ENCODE assay signal across 8 cellular contexts in genomic region chr6:99613398-99613704, GRCh38. TPM values are rescaled to one million over a fixed set of nuclear protein-coding genes. Genes with fewer than 3 reads are reported as not detected.
DNase-seq lines count a peak whose midpoint lies in the region; ATAC-seq, FAIRE-seq and TF ChIP-seq lines count a peak whose summit lies in the region.

No MANE protein-coding gene starts in this region.

- H3K27ac ChIP-seq in cardiac muscle cell (no peak overlapping the region), sigmoid colon (no peak overlapping the region)

- no peaks in the 10 kb centered on the region for H3K9me3 Mint-ChIP-seq in activated CD4-positive, alpha-beta memory T cell treated with anti-CD3 and anti-CD28 coated beads for 36 hours

- no peaks in the 10 kb centered on the region for H3K4me1 ChIP-seq in cardiac muscle cell (ENCODE audit: low read depth)
- peaks cover 0 to 25% (median 22%) of the 10 kb centered on the region in 4 donors for H3K4me1 ChIP-seq in sigmoid colon

- peaks cover 78% of the 10 kb centered on the region for H3K27me3 Mint-ChIP-seq in activated CD4-positive, alpha-beta memory T cell treated with anti-CD3 and anti-CD28 coated beads for 36 hours

- ATAC-seq in HG03521 (IDR thresholded peaks at IDR 0.05; ENCODE audit: unreplicated experiment) = peak; percentile 55

- FAIRE-seq in HTR-8/SVneo (lab: Jason Lieb, UNC) = no peak

- peaks cover 25% of the 10 kb centered on the region for H3K4me1 Mint-ChIP-seq in activated CD4-positive, alpha-beta memory T cell treated with anti-CD3 and anti-CD28 coated beads for 36 hours (ENCODE audit: low read depth)

- H3K36me3 ChIP-seq in cardiac muscle cell = no peaks in the 10 kb centered on the region
- H3K36me3 ChIP-seq in sigmoid colon = no peaks in the 10 kb centered on the region

- H3K4me3 ChIP-seq in cardiac muscle cell (peak overlapping the region; percentile 36), sigmoid colon (peak overlapping the region; percentile 8 to 53 (median 48))

- POLR2A ChIA-PET in activated CD4-positive, alpha-beta memory T cell treated with anti-CD3 and anti-CD28 coated beads for 36 hours (lab: Charles Lee) = interaction anchor here (1.4 kb wide), 1 partner anchor 45 kb away, joined by 3 read pairs; the partner anchor contains the start of gene CCNC

- no peak for TF ChIP-seq EP300 in sigmoid colon (IDR thresholded peaks at IDR 0.05)

- H3K9me3 ChIP-seq in cardiac muscle cell (ENCODE audit: low read depth) (no peaks in the 10 kb centered on the region), sigmoid colon (no peaks in the 10 kb centered on the region)

- H3K27me3 ChIP-seq in cardiac muscle cell (peaks cover 100% of the 10 kb centered on the region), sigmoid colon (peaks cover 50 to 100% (median 98%) of the 10 kb centered on the region in 3 donors)

- H3K36me3 Mint-ChIP-seq in activated CD4-positive, alpha-beta memory T cell treated with anti-CD3 and anti-CD28 coated beads for 36 hours = peaks cover 6% of the 10 kb centered on the region

- TF ChIP-seq POLR2A in sigmoid colon (IDR thresholded peaks at IDR 0.05) = no peak

- intact Hi-C loops in activated CD4-positive, alpha-beta memory T cell treated with anti-CD3 and anti-CD28 coated beads for 36 hours (cut with micrococcal nuclease) = loop anchor here (5.0 kb wide), 2 partner anchors 146 to 781 kb away; partner anchors contain the start of gene POU3F2
- intact Hi-C loops in sigmoid colon (cut with DNase I) = loop anchor here (5.0 kb wide), 1 partner anchor 96 kb away; the partner anchor contains the start of gene USP45

- 1% methylated on average over 38 of the region's 38 CpGs for WGBS in sigmoid colon, 2 donors

- CTCF ChIA-PET in activated CD4-positive, alpha-beta memory T cell treated with anti-CD3 and anti-CD28 coated beads for 36 hours (lab: Charles Lee) = interaction anchor here (1.7 to 4.1 kb wide), 3 partner anchors 20 to 45 kb away, joined by 5 to 30 read pairs (median 6); partner anchors contain the start of gene CCNC

- DNase-seq in GM03348 (ENCODE audit: low spot score) = peak; percentile 62
- DNase-seq in GM20000 (ENCODE audit: low spot score) = peak; percentile 88
- peak; percentile 59 for DNase-seq in activated CD4-positive, alpha-beta memory T cell treated with anti-CD3 and anti-CD28 coated beads for 36 hours
- DNase-seq in cardiac muscle cell (ENCODE audit: low read depth in 1 of 2, low spot score in 1 of 2) = peak; percentile 50 to 69
- no peak for DNase-seq in sigmoid colon
- DNase-seq in HTR-8/SVneo (ENCODE audit: insufficient read length, low spot score) = no peak
- DNase-seq in A172 (ENCODE audit: low spot score) = no peak

- peak; percentile 45 for TF ChIP-seq CTCF in GM20000 (IDR thresholded peaks at IDR 0.05; ENCODE audit: extremely low read depth, missing control alignments)
- peak; percentile 44 for TF ChIP-seq CTCF in cardiac muscle cell (IDR thresholded peaks at IDR 0.05; ENCODE audit: low read depth, low read length)
- TF ChIP-seq CTCF in sigmoid colon (IDR thresholded peaks at IDR 0.05) = peak in 1 of 4 experiments; percentile 45

- H3K4me3 Mint-ChIP-seq in activated CD4-positive, alpha-beta memory T cell treated with anti-CD3 and anti-CD28 coated beads for 36 hours = no peak overlapping the region

- no peak overlapping the region for H3K27ac Mint-ChIP-seq in activated CD4-positive, alpha-beta memory T cell treated with anti-CD3 and anti-CD28 coated beads for 36 hours

RNA-seq across cellular contexts. Expression of gene PRDM13, which starts 6.7 kb away (rescaled TPM):
- total RNA-seq in activated CD4-positive, alpha-beta memory T cell treated with anti-CD3 and anti-CD28 coated beads for 36 hours = not detected
- total RNA-seq in cardiac muscle cell (not detected in 2 replicates), sigmoid colon (not detected)
- polyA plus RNA-seq in cardiac muscle cell (not detected in 2 replicates), sigmoid colon (not detected)
- total RNA-seq in A172 (2014; rRNA removed; shearing (Covaris generic)) = not detected in 2 replicates

RNA-seq across cellular contexts. Expression of gene CCNC, which starts 44.9 kb away (rescaled TPM):
- total RNA-seq in activated CD4-positive, alpha-beta memory T cell treated with anti-CD3 and anti-CD28 coated beads for 36 hours = 10 to 100 TPM; 59.9 to 64.0 TPM
- total RNA-seq in cardiac muscle cell (38.7 and 39.7 TPM in 2 replicates), sigmoid colon (10 to 100 TPM; 38.5 to 65.3 (median 55.8) TPM)
- polyA plus RNA-seq in cardiac muscle cell (68.1 and 80.0 TPM in 2 replicates), sigmoid colon (10 to 100 TPM; 30.5 to 61.0 (median 56.5) TPM)
- total RNA-seq in A172 (2014; rRNA removed; shearing (Covaris generic)) = 93.1 and 102 TPM in 2 replicates

Comparison
In these comparisons a context has a peak if more than half of its experiments do, and no peak if none do; other contexts are left out.
1. DNase-seq: peak in GM03348 (single experiment), GM20000 (single experiment), activated CD4-positive, alpha-beta memory T cell treated with anti-CD3 and anti-CD28 coated beads for 36 hours (single experiment) and cardiac muscle cell (2 of 2); none in sigmoid colon (single experiment), HTR-8/SVneo (single experiment) and A172 (single experiment).